8 cellular contexts compared by ENCODE assay signal in the genomic region with DNA sequence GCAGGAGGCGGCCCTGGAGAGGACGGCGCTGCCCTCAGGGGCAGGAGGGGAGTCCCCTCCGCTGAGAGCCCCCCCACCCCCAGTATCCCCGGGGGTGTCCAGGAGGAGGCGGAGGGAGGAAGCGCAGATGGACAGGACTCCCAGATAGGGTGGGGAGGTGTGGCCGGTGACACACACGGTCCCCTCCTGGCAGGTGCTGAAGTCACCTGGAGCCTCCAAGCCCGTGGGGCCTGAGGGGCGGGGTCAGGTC. TPM values are rescaled to one million over a fixed set of nuclear protein-coding genes. Genes with fewer than 3 reads are reported as not detected.
A peak's percentile ranks its signal among the peaks of the same experiment; 100 is the strongest.
DNase-seq lines count a peak whose midpoint lies in the region; FAIRE-seq and TF ChIP-seq lines count a peak whose summit lies in the region.

No MANE protein-coding gene starts in this region.

- DNase-seq in H7, result peak; percentile 68
- DNase-seq in fibroblast of villous mesenchyme (ENCODE audit: low read depth), result no peak
- DNase-seq in sigmoid colon, result no peak
- no peak for DNase-seq in HTR-8/SVneo (ENCODE audit: insufficient read length, low spot score)
- no peak for DNase-seq in foreskin melanocyte
- no peak for DNase-seq in NCI-H446 treated with DMSO at 0.1 percent for 48 hours (lab: John Stamatoyannopoulos, UW)
- DNase-seq in dedifferentiated amniotic fluid mesenchymal stem cell (ENCODE audit: extremely low spot score), result no peak

- WGBS in sigmoid colon, 2 donors, result 11 to 25% methylated on average over 11 of the region's 11 CpGs

- peaks cover 0 to 33% (median 26%) of the 10 kb centered on the region in 4 donors for H3K4me1 ChIP-seq in sigmoid colon

- H3K4me3 ChIP-seq in H7 (ENCODE audit: insufficient read depth, low read depth, low read length) (peak overlapping the region; percentile 56), WI38 (ENCODE audit: low read depth, low read length) (peak overlapping the region; percentile 47), fibroblast of villous mesenchyme (ENCODE audit: low read depth, low read length) (peak overlapping the region; percentile 66), sigmoid colon (peak overlapping the region; percentile 32 to 74 (median 66))

- H3K27ac ChIP-seq in sigmoid colon, result peak overlapping the region in 2 of 4 donors; percentile 18 to 77

- TF ChIP-seq POLR2A in sigmoid colon (IDR thresholded peaks at IDR 0.05), result no peak

- intact Hi-C loops in sigmoid colon (cut with DNase I), result loop anchor here (5.0 to 10.0 kb wide), 2 partner anchors 80 to 323 kb away; partner anchors contain the start of genes HELZ2 and SAMD10

- TF ChIP-seq CTCF in WI38 (IDR thresholded peaks at IDR 0.05; ENCODE audit: low read depth, low read length) (no peak), fibroblast of villous mesenchyme (IDR thresholded peaks at IDR 0.05; ENCODE audit: insufficient read depth, low read depth, low read length) (no peak), sigmoid colon (IDR thresholded peaks at IDR 0.05) (no peak)

- H3K27me3 ChIP-seq in H7 (ENCODE audit: control insufficient read depth, insufficient read depth, low read length) (peaks cover 12% of the 10 kb centered on the region), sigmoid colon (peaks cover 0 to 14% (median 0%) of the 10 kb centered on the region in 3 donors)

- no peak for TF ChIP-seq EP300 in sigmoid colon (IDR thresholded peaks at IDR 0.05)

- FAIRE-seq in HTR-8/SVneo (lab: Jason Lieb, UNC), result no peak

- H3K36me3 ChIP-seq in H7 (replicated peaks; ENCODE audit: control insufficient read depth, insufficient read depth, low read length) (no peaks in the 10 kb centered on the region), sigmoid colon (no peaks in the 10 kb centered on the region)

- H3K9me3 ChIP-seq in sigmoid colon, result no peaks in the 10 kb centered on the region

RNA-seq across cellular contexts. Expression of gene STMN3, which starts 1.4 kb away (rescaled TPM):
- 24.9 and 32.7 TPM in 2 replicates for total RNA-seq in H7 (2014; rRNA removed; shearing (Covaris generic))
- total RNA-seq in fibroblast of villous mesenchyme, result 5.6 and 10.6 TPM in 2 replicates
- 10 to 100 TPM; 14.6 to 22.1 (median 20.1) TPM for total RNA-seq in sigmoid colon
- 10 to 100 TPM in 1 of 3 donors, 1 to 10 TPM in 2; 1.8 to 25.2 (median 6.6) TPM for polyA plus RNA-seq in sigmoid colon

RNA-seq across cellular contexts. Expression of gene RTEL1, which starts 6.2 kb away (rescaled TPM):
- 15.1 and 22.4 TPM in 2 replicates for total RNA-seq in H7 (2014; rRNA removed; shearing (Covaris generic))
- 11.7 and 14.2 TPM in 2 replicates for total RNA-seq in fibroblast of villous mesenchyme
- total RNA-seq in sigmoid colon, result 10 to 100 TPM; 19.6 to 44.3 (median 31.4) TPM
- 10 to 100 TPM in 1 of 3 donors, 1 to 10 TPM in 2; 3.6 to 22.4 (median 9.0) TPM for polyA plus RNA-seq in sigmoid colon

RNA-seq across cellular contexts. Expression of gene GMEB2, which starts 25.0 kb away (rescaled TPM):
- 17.0 and 21.4 TPM in 2 replicates for total RNA-seq in H7 (2014; rRNA removed; shearing (Covaris generic))
- total RNA-seq in fibroblast of villous mesenchyme, result 9.3 and 10.8 TPM in 2 replicates
- 1 to 10 TPM; 6.2 to 8.2 (median 8.0) TPM for total RNA-seq in sigmoid colon
- polyA plus RNA-seq in sigmoid colon, result 10 to 100 TPM in 1 of 3 donors, 1 to 10 TPM in 2; 6.0 to 15.1 (median 7.4) TPM

RNA-seq across cellular contexts. Expression of gene TNFRSF6B, which starts 44.6 kb away (rescaled TPM):
- total RNA-seq in H7 (2014; rRNA removed; shearing (Covaris generic)), result not detected in 2 replicates
- total RNA-seq in fibroblast of villous mesenchyme (31.5 and 44.5 TPM in 2 replicates), sigmoid colon (10 to 100 TPM in 1 of 4 donors, 1 to 10 TPM in 3; 1.8 to 45.5 (median 4.2) TPM)
- 100 to 1,000 TPM in 1 of 3 donors, 1 to 10 TPM in 2; 1.2 to 186 (median 4.8) TPM for polyA plus RNA-seq in sigmoid colon

RNA-seq across cellular contexts. Expression of gene ARFRP1, which starts 55.9 kb away (rescaled TPM):
- 24.2 and 26.2 TPM in 2 replicates for total RNA-seq in H7 (2014; rRNA removed; shearing (Covaris generic))
- total RNA-seq in fibroblast of villous mesenchyme (24.2 and 30.3 TPM in 2 replicates), sigmoid colon (10 to 100 TPM; 26.8 to 38.7 (median 28.8) TPM)
- 10 to 100 TPM; 39.1 to 70.2 (median 45.6) TPM for polyA plus RNA-seq in sigmoid colon
